Comparison of ENCODE assay signal across 23 cellular contexts in the genomic region with DNA sequence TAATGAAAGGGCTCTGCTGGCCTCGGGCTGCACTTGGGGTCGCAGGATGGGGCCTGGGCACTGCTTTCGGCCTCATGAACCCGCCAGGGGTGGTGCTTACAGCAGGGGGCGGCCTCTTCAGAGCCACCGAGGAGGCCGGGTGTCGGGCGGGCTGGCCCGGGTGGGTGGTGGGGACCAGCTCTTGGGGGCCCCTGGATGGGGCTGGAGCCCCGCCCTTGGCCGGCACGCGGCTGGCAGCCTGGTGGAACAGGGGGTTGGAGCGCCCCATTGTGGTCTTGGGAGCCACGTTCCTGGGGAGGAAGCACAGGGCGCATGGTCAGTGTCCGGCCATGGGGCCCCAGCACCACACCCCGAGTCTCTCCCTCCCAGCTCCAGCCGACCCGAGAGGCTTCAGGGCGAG. TPM values are rescaled to one million over a fixed set of nuclear protein-coding genes. Genes with fewer than 3 reads are reported as not detected.
"Had no signal": no experiment of that assay in that cellular context is flagged by ENCODE, and none has a peak within 500 bp of the region (broad histone marks: within the 10 kb centered on the region; RNA-seq: fewer than 3 reads in every experiment).

No MANE protein-coding gene starts in this region.

- H2AFZ ChIP-seq: parathyroid adenoma had no signal

- H3K4me3 ChIP-seq: gastrocnemius medialis, lung, smooth muscle cell, upper lobe of right lung had no signal

- H3K9ac ChIP-seq: parathyroid adenoma had no signal

- H3K27ac ChIP-seq: gastrocnemius medialis, parathyroid adenoma, upper lobe of right lung had no signal

- H3K9me3 Mint-ChIP-seq: activated CD4-positive, alpha-beta memory T cell treated with anti-CD3 and anti-CD28 coated beads for 36 hours; activated naive CD8-positive, alpha-beta T cell treated with anti-CD3 and anti-CD28 coated beads for 36 hours; activated T-helper 1 cell treated with anti-CD3 and anti-CD28 coated beads, Interleukin-12 subunit alpha, Interleukin-12 subunit beta, Interleukin-2, Interleukin-4 antibody, amounts not matched to agents 30 ng/mL and 10 ng/mL and 1 ng/mL, durations not matched to agents 14 hours and 24 hours and 36 hours; natural killer cell; stimulated activated effector memory CD8-positive, alpha-beta T cell treated with anti-CD3 and anti-CD28 coated beads, Interleukin-12 subunit alpha, Interleukin-12 subunit beta, amount 100 ng/mL, for 72 hours had no signal

- H3K27me3 ChIP-seq: gastrocnemius medialis, upper lobe of right lung had no signal

- H3K4me1 ChIP-seq: gastrocnemius medialis, parathyroid adenoma had no signal

- H3K36me3 ChIP-seq: gastrocnemius medialis, upper lobe of right lung had no signal

- H3K36me3 Mint-ChIP-seq: activated naive CD8-positive, alpha-beta T cell treated with anti-CD3 and anti-CD28 coated beads for 36 hours; natural killer cell had no signal

- H3K9me3 ChIP-seq: gastrocnemius medialis, upper lobe of right lung had no signal

- H3K4me3 Mint-ChIP-seq: activated CD4-positive, alpha-beta memory T cell treated with anti-CD3 and anti-CD28 coated beads for 36 hours; activated CD4-positive, alpha-beta T cell treated with anti-CD3 and anti-CD28 coated beads for 36 hours; activated naive CD8-positive, alpha-beta T cell treated with anti-CD3 and anti-CD28 coated beads for 36 hours; activated T-helper 1 cell treated with anti-CD3 and anti-CD28 coated beads, Interleukin-12 subunit alpha, Interleukin-12 subunit beta, Interleukin-2, Interleukin-4 antibody, amounts not matched to agents 30 ng/mL and 10 ng/mL and 1 ng/mL, durations not matched to agents 14 hours and 24 hours and 36 hours; natural killer cell; stimulated activated effector memory CD8-positive, alpha-beta T cell treated with anti-CD3 and anti-CD28 coated beads, Interleukin-12 subunit alpha, Interleukin-12 subunit beta, amount 100 ng/mL, for 72 hours had no signal

- H3K4me2 ChIP-seq: smooth muscle cell had no signal

- DNase-seq: activated CD4-positive, alpha-beta memory T cell treated with anti-CD3 and anti-CD28 coated beads for 36 hours; activated CD4-positive, alpha-beta T cell treated with anti-CD3 and anti-CD28 coated beads for 36 hours; activated naive CD4-positive, alpha-beta T cell; activated naive CD8-positive, alpha-beta T cell treated with anti-CD3 and anti-CD28 coated beads for 36 hours; activated T-cell treated with anti-CD3 and anti-CD28 coated beads for 4 hours; amniotic stem cell; effector CD4-positive, alpha-beta T cell; gastrocnemius medialis; head of caudate nucleus; natural killer cell; stimulated activated CD4-positive, alpha-beta T cell treated with anti-CD3 and anti-CD28 coated beads, Interleukin-4, amount 100 ng/mL, for 24 hours; upper lobe of right lung had no signal

- H3K27ac Mint-ChIP-seq: activated CD4-positive, alpha-beta memory T cell treated with anti-CD3 and anti-CD28 coated beads for 36 hours; activated CD4-positive, alpha-beta T cell treated with anti-CD3 and anti-CD28 coated beads for 36 hours; activated naive CD8-positive, alpha-beta T cell treated with anti-CD3 and anti-CD28 coated beads for 36 hours; activated T-helper 1 cell treated with anti-CD3 and anti-CD28 coated beads, Interleukin-12 subunit alpha, Interleukin-12 subunit beta, Interleukin-2, Interleukin-4 antibody, amounts not matched to agents 30 ng/mL and 10 ng/mL and 1 ng/mL, durations not matched to agents 14 hours and 24 hours and 36 hours; natural killer cell; stimulated activated effector memory CD8-positive, alpha-beta T cell treated with anti-CD3 and anti-CD28 coated beads, Interleukin-12 subunit alpha, Interleukin-12 subunit beta, amount 100 ng/mL, for 72 hours had no signal

- H3K27me3 Mint-ChIP-seq: activated CD4-positive, alpha-beta memory T cell treated with anti-CD3 and anti-CD28 coated beads for 36 hours; activated CD4-positive, alpha-beta T cell treated with anti-CD3 and anti-CD28 coated beads for 36 hours; activated naive CD8-positive, alpha-beta T cell treated with anti-CD3 and anti-CD28 coated beads for 36 hours had no signal

RNA-seq across cellular contexts. Expression of gene VENTX, which starts 30.2 kb away (rescaled TPM):
- total RNA-seq: activated CD4-positive, alpha-beta T cell treated with anti-CD3 and anti-CD28 coated beads for 36 hours; activated naive CD8-positive, alpha-beta T cell treated with anti-CD3 and anti-CD28 coated beads for 36 hours; activated T-helper 1 cell treated with anti-CD3 and anti-CD28 coated beads, Interleukin-12 subunit alpha, Interleukin-12 subunit beta, Interleukin-2, Interleukin-4 antibody, amounts not matched to agents 30 ng/mL and 10 ng/mL and 1 ng/mL, durations not matched to agents 14 hours and 24 hours and 36 hours; smooth muscle cell; T-helper 2 cell treated with Interferon-gamma antibody and Interleukin-4, amounts not matched to agents 100 ng/mL and 5 ng/mL, for 36 hours had no signal
- polyA plus RNA-seq: keratinocyte, smooth muscle cell had no signal

RNA-seq across cellular contexts. Expression of gene UTF1, which starts 37.8 kb away (rescaled TPM):
- total RNA-seq: activated CD4-positive, alpha-beta memory T cell treated with anti-CD3 and anti-CD28 coated beads for 36 hours; activated CD4-positive, alpha-beta T cell treated with anti-CD3 and anti-CD28 coated beads for 36 hours; activated naive CD8-positive, alpha-beta T cell treated with anti-CD3 and anti-CD28 coated beads for 36 hours; activated T-helper 1 cell treated with anti-CD3 and anti-CD28 coated beads, Interleukin-12 subunit alpha, Interleukin-12 subunit beta, Interleukin-2, Interleukin-4 antibody, amounts not matched to agents 30 ng/mL and 10 ng/mL and 1 ng/mL, durations not matched to agents 14 hours and 24 hours and 36 hours; cerebellum; esophagus mucosa; gastrocnemius medialis; left lobe of liver; sciatic nerve; smooth muscle cell; T-helper 2 cell treated with Interferon-gamma antibody and Interleukin-4, amounts not matched to agents 100 ng/mL and 5 ng/mL, for 36 hours; upper lobe of right lung had no signal
- polyA plus RNA-seq: keratinocyte, smooth muscle cell had no signal
